24 cellular contexts compared by ENCODE assay signal in genomic region chr2:44722002-44722625, GRCh38.
DNase-seq lines count a peak whose midpoint lies in the region; ATAC-seq and TF ChIP-seq lines count a peak whose summit lies in the region.
"Had no signal": no experiment of that assay in that cellular context is flagged by ENCODE, and none has a peak within 500 bp of the region (broad histone marks: within the 10 kb centered on the region; RNA-seq: fewer than 3 reads in every experiment).

No MANE protein-coding gene starts in this region.

- no peaks in the 10 kb centered on the region for H3K9me3 ChIP-seq in PC-3 (ENCODE audit: low read length)
- no peaks in the 10 kb centered on the region for H3K9me3 ChIP-seq in uterus
- H3K9me3 ChIP-seq: colonic mucosa, neutrophil, tibial artery had no signal

- no TSS peak for BruUV-seq in PC-3 (replicated peaks; lab: Mats Ljungman, UMichigan)

- H3K4me3 Mint-ChIP-seq in activated B cell treated with CpG ODN at 0.5 μM for 24 hours: no peak overlapping the region
- H3K4me3 Mint-ChIP-seq: activated naive CD8-positive, alpha-beta T cell treated with anti-CD3 and anti-CD28 coated beads, Interleukin-2, amount 50 U/mL, for 24 hours; brain; T-helper 1 cell treated with Interleukin-12 subunit alpha and Interleukin-12 subunit beta and Interleukin-4 antibody, amounts not matched to agents 30 μg/mL and 1 μg/mL, for 36 hours had no signal

- H3K36me3 Mint-ChIP-seq in activated B cell treated with CpG ODN at 0.5 μM for 24 hours (ENCODE audit: low read depth): no peaks in the 10 kb centered on the region
- H3K36me3 Mint-ChIP-seq: brain had no signal

- TF ChIP-seq POLR2A in uterus (IDR thresholded peaks at IDR 0.05): no peak

- CTCF ChIA-PET in activated B cell treated with CpG ODN at 0.5 μM for 24 hours (lab: Charles Lee): no interaction called here
- CTCF ChIA-PET in PC-3 (lab: Charles Lee): no interaction called here

- H3K27me3 Mint-ChIP-seq in activated B cell treated with CpG ODN at 0.5 μM for 24 hours: no peaks in the 10 kb centered on the region
- H3K27me3 Mint-ChIP-seq: activated naive CD8-positive, alpha-beta T cell treated with anti-CD3 and anti-CD28 coated beads, Interleukin-2, amount 50 U/mL, for 24 hours had no signal

- H2AFZ ChIP-seq in KMS-11 (ENCODE audit: low read depth) (no peak overlapping the region), PC-3 (ENCODE audit: low read length) (no peak overlapping the region)

- no peaks in the 10 kb centered on the region for H3K27me3 ChIP-seq in KMS-11 (ENCODE audit: insufficient read depth, low read depth)
- H3K27me3 ChIP-seq in PC-3 (ENCODE audit: low read length): no peaks in the 10 kb centered on the region
- H3K27me3 ChIP-seq in uterus: no peaks in the 10 kb centered on the region
- H3K27me3 ChIP-seq: colonic mucosa, tibial artery had no signal

- POLR2A ChIA-PET in activated B cell treated with CpG ODN at 0.5 μM for 24 hours (lab: Charles Lee) (no interaction called here), PC-3 (lab: Charles Lee; ENCODE audit: unreplicated experiment) (no interaction called here)

- H3K4me2 ChIP-seq in KMS-11: peak overlapping the region; percentile 44
- no peak overlapping the region for H3K4me2 ChIP-seq in PC-3 (ENCODE audit: low read length)
- H3K4me2 ChIP-seq: smooth muscle cell had no signal

- no peaks in the 10 kb centered on the region for H3K9me3 Mint-ChIP-seq in activated B cell treated with CpG ODN at 0.5 μM for 24 hours
- H3K9me3 Mint-ChIP-seq: activated naive CD8-positive, alpha-beta T cell treated with anti-CD3 and anti-CD28 coated beads, Interleukin-2, amount 50 U/mL, for 24 hours; T-helper 1 cell treated with Interleukin-12 subunit alpha and Interleukin-12 subunit beta and Interleukin-4 antibody, amounts not matched to agents 30 μg/mL and 1 μg/mL, for 36 hours had no signal

- no peak overlapping the region for H3K4me3 ChIP-seq in KMS-11 (IDR thresholded peaks at IDR 0.05; ENCODE audit: insufficient read depth, low read depth, low read length)
- H3K4me3 ChIP-seq in PC-3 (ENCODE audit: low read length): no peak overlapping the region
- no peak overlapping the region for H3K4me3 ChIP-seq in uterus
- H3K4me3 ChIP-seq: colonic mucosa, lung, smooth muscle cell, tibial artery had no signal

- no peaks in the 10 kb centered on the region for H3F3A ChIP-seq in PC-3 (ENCODE audit: low read length, unreplicated experiment)

- H3K27ac ChIP-seq in KMS-11 (no peak overlapping the region), PC-3 (ENCODE audit: low read length) (no peak overlapping the region), uterus (no peak overlapping the region)
- H3K27ac ChIP-seq: colonic mucosa, neutrophil, tibial artery, VCaP had no signal

- H3K27ac Mint-ChIP-seq in activated B cell treated with CpG ODN at 0.5 μM for 24 hours: no peak overlapping the region
- H3K27ac Mint-ChIP-seq: activated naive CD8-positive, alpha-beta T cell treated with anti-CD3 and anti-CD28 coated beads, Interleukin-2, amount 50 U/mL, for 24 hours; brain; T-helper 1 cell treated with Interleukin-12 subunit alpha and Interleukin-12 subunit beta and Interleukin-4 antibody, amounts not matched to agents 30 μg/mL and 1 μg/mL, for 36 hours had no signal

- H3K4me1 Mint-ChIP-seq in activated B cell treated with CpG ODN at 0.5 μM for 24 hours: peaks cover 29% of the 10 kb centered on the region
- H3K4me1 Mint-ChIP-seq: activated naive CD8-positive, alpha-beta T cell treated with anti-CD3 and anti-CD28 coated beads, Interleukin-2, amount 50 U/mL, for 24 hours; brain had no signal

- H4K20me1 ChIP-seq in KMS-11 (ENCODE audit: insufficient read depth) (no peaks in the 10 kb centered on the region), PC-3 (ENCODE audit: low read length) (no peaks in the 10 kb centered on the region)

- H3K4me1 ChIP-seq in KMS-11 (ENCODE audit: low read depth, poor library complexity, severe bottlenecking): peaks cover 18% of the 10 kb centered on the region
- H3K4me1 ChIP-seq in PC-3 (ENCODE audit: insufficient read depth, low read length): no peaks in the 10 kb centered on the region
- no peaks in the 10 kb centered on the region for H3K4me1 ChIP-seq in uterus
- H3K4me1 ChIP-seq: colonic mucosa had no signal

- H3K9ac ChIP-seq in KMS-11 (no peak overlapping the region), PC-3 (ENCODE audit: low read length) (no peak overlapping the region)

- H3K36me3 ChIP-seq in KMS-11 (ENCODE audit: insufficient read depth) (no peaks in the 10 kb centered on the region), PC-3 (ENCODE audit: low read depth, low read length) (no peaks in the 10 kb centered on the region), uterus (no peaks in the 10 kb centered on the region)
- H3K36me3 ChIP-seq: colonic mucosa, neutrophil, tibial artery had no signal

- DNase-seq in activated B cell treated with CpG ODN at 0.5 μM for 24 hours (no peak), PC-3 (no peak), uterus (no peak)
- DNase-seq: activated CD8-positive, alpha-beta memory T cell treated with anti-CD3 and anti-CD28 coated beads, Interleukin-2, amount 50 U/mL, for 4 hours; activated effector memory CD4-positive, alpha-beta T cell treated with Interleukin-2 at 50 U/mL for 16 hours; activated naive CD8-positive, alpha-beta T cell treated with anti-CD3 and anti-CD28 coated beads, Interleukin-2, amount 50 U/mL, for 24 hours; colonic mucosa; hypothalamus; NCI-H1417 treated with DMSO at 0.1 percent for 48 hours; NCI-H524; SIG-M5; stimulated activated CD4-positive, alpha-beta T cell treated with anti-CD3 and anti-CD28 coated beads, Interleukin-2, amount 100 ng/mL, for 48 hours; stimulated activated naive CD8-positive, alpha-beta T cell treated with anti-CD3 and anti-CD28 coated beads, Interleukin-15, Interleukin-2, amounts not matched to agents 100 U/mL and 50 U/mL, for 24 hours; tibial artery had no signal

- ATAC-seq in GM19328 (IDR thresholded peaks at IDR 0.05; ENCODE audit: unreplicated experiment): peak; percentile 60
- peak; percentile 21 for ATAC-seq in activated B cell treated with CpG ODN at 0.5 μM for 24 hours (ENCODE audit: low read depth)
- no peak for ATAC-seq in HG03469 (IDR thresholded peaks at IDR 0.05; ENCODE audit: unreplicated experiment)
- no peak for ATAC-seq in GM19455 (IDR thresholded peaks at IDR 0.05; ENCODE audit: unreplicated experiment)
- no peak for ATAC-seq in PC-3
- ATAC-seq: activated naive CD8-positive, alpha-beta T cell treated with anti-CD3 and anti-CD28 coated beads, Interleukin-2, amount 50 U/mL, for 24 hours; stimulated activated naive CD8-positive, alpha-beta T cell treated with anti-CD3 and anti-CD28 coated beads, Interleukin-15, Interleukin-2, amounts not matched to agents 100 U/mL and 50 U/mL, for 24 hours had no signal

- H3K9me2 ChIP-seq in PC-3 (replicated peaks; ENCODE audit: low read length): no peaks in the 10 kb centered on the region

- intact Hi-C loops in activated B cell treated with CpG ODN at 0.5 μM for 24 hours (cut with micrococcal nuclease): no loop called here
- intact Hi-C loops in PC-3 (cut with micrococcal nuclease): no loop called here
- intact Hi-C loops in uterus (cut with DNase I; ENCODE audit: low total_unique reads): no loop called here

- H3K79me2 ChIP-seq in KMS-11 (ENCODE audit: insufficient read depth, low read depth) (no peaks in the 10 kb centered on the region), PC-3 (ENCODE audit: low read length) (no peaks in the 10 kb centered on the region)

- no peak for TF ChIP-seq CTCF in KMS-11 (conservative IDR thresholded peaks at IDR 0.05; ENCODE audit: low read depth, low read length)
- no peak for TF ChIP-seq CTCF in activated B cell treated with CpG ODN at 0.5 μM for 24 hours (IDR thresholded peaks at IDR 0.05)
- TF ChIP-seq CTCF in PC-3 (conservative IDR thresholded peaks at IDR 0.05; ENCODE audit: low read depth, low read length): no peak
- TF ChIP-seq CTCF in uterus (IDR thresholded peaks at IDR 0.05): no peak

Comparison
In these comparisons a context has a peak if more than half of its experiments do, and no peak if none do; other contexts are left out.
1. ATAC-seq: peak in GM19328 (single experiment) and activated B cell treated with CpG ODN at 0.5 μM for 24 hours (single experiment); none in HG03469 (single experiment), GM19455 (single experiment) and PC-3 (single experiment).